Comparison of ENCODE assay signal across 13 cellular contexts in the genomic region with DNA sequence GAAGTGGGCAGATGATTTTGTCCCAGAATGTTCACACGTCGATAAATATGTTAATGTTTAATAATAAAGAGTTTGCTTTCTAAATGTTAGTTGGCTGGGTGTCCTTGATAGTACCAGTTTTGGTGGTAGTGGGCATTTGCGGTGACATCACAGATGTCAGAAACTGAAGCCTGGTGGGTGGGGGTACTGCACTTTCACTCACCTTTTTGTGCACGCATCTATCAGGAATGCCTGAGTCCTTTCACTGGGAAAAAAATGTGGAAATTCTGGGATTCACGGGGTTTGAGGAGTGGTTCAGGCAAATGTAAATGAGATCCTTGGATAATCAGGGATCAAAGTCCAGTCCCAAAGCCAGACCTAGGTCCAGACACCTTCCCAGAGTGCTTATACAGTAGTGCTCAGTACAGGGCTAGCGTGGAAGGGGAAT. TPM values are rescaled to one million over a fixed set of nuclear protein-coding genes. Genes with fewer than 3 reads are reported as not detected.
DNase-seq lines count a peak whose midpoint lies in the region; ATAC-seq, FAIRE-seq and TF ChIP-seq lines count a peak whose summit lies in the region.
"Had no signal": no experiment of that assay in that cellular context is flagged by ENCODE, and none has a peak within 500 bp of the region (broad histone marks: within the 10 kb centered on the region; RNA-seq: fewer than 3 reads in every experiment).

No MANE protein-coding gene starts in this region.

- TF ChIP-seq CTCF in heart left ventricle (IDR thresholded peaks at IDR 0.05) (peak in 2 of 12 donors; percentile 9 to 34), H1 (IDR thresholded peaks at IDR 0.05; ENCODE audit: control extremely low read depth in 1 of 3, insufficient read depth in 1 of 3, low read depth in 1 of 3, low read length in 3 of 3) (no peak), nephron progenitor cell (IDR thresholded peaks at IDR 0.05) (no peak), GM13977 (IDR thresholded peaks at IDR 0.05; ENCODE audit: extremely low read depth, insufficient read depth, missing control alignments) (no peak)

- H3K18ac ChIP-seq in H1 (ENCODE audit: extremely low read depth, low read length) = no peak overlapping the region

- no peak overlapping the region for H3K56ac ChIP-seq in H1 (replicated peaks; ENCODE audit: insufficient read length, low read depth, low read length)

- no peak overlapping the region for H2BK5ac ChIP-seq in H1 (ENCODE audit: low read depth, low read length)

- no peak overlapping the region for H2AK5ac ChIP-seq in H1 (ENCODE audit: low read depth, low read length)

- H3K23ac ChIP-seq in H1 (ENCODE audit: insufficient read length) = no peak overlapping the region

- in situ Hi-C loops in GM13977 (cut with MboI; ENCODE audit: low pct_unique_long_range_greater_than_20kb, low sequenced_read_pairs, unreplicated experiment) = no loop called here

- peaks cover 3% of the 10 kb centered on the region for H3K36me3 Mint-ChIP-seq in nephron progenitor cell (ENCODE audit: low read depth)
- H3K36me3 Mint-ChIP-seq: stimulated activated memory B cell treated with anti-CD40 and anti-IgM and Interleukin-4, amounts not matched to agents 10 μg/mL and 1 μg/mL and 100 μg/mL, for 72 hours had no signal

- H3K27me3 Mint-ChIP-seq in nephron progenitor cell (ENCODE audit: low read depth, poor library complexity) = peaks cover 99% of the 10 kb centered on the region

- TF ChIP-seq EP300 in H1 (IDR thresholded peaks at IDR 0.05; ENCODE audit: borderline replicate concordance in 1 of 2, low read depth in 2 of 2, low read length in 2 of 2) = no peak

- H3K23me2 ChIP-seq in H1 (ENCODE audit: low read depth, low read length) = peaks cover 28% of the 10 kb centered on the region

- H2BK15ac ChIP-seq in H1 (ENCODE audit: low read length) = no peak overlapping the region

- CTCF ChIA-PET in H1 (lab: Charles Lee; ENCODE audit: partially characterized antibody) = interaction anchor here (0.7 to 1.6 kb wide), 7 partner anchors 7 to 307 kb away, joined by 3 to 4 read pairs (median 3); no protein-coding TSS in a partner anchor

- TF ChIP-seq RAD21 in H1 (IDR thresholded peaks at IDR 0.05 in 1 of 2, conservative IDR thresholded peaks at IDR 0.05 in 1 of 2; ENCODE audit: low read depth in 2 of 2, low read length in 2 of 2) = no peak

- H3K27ac ChIP-seq in heart left ventricle (peak overlapping the region; percentile 92 to 100 (median 96)), H1 (ENCODE audit: low read depth, low read length) (no peak overlapping the region), urinary bladder (ENCODE audit: low read depth) (no peak overlapping the region)

- H3K79me1 ChIP-seq in H1 (ENCODE audit: low read depth, low read length) = no peaks in the 10 kb centered on the region

- peaks cover 5 to 12% of the 10 kb centered on the region in 2 experiments for H4K20me1 ChIP-seq in H1 (replicated peaks in 1 of 2; ENCODE audit: control insufficient read depth in 1 of 2, insufficient read depth in 2 of 2, low read length in 2 of 2)

- H3K9ac ChIP-seq in H1 (replicated peaks in 1 of 4; ENCODE audit: extremely low read depth in 1 of 4, low read depth in 3 of 4, low read length in 3 of 4) = no peak overlapping the region

- no peak overlapping the region for H2BK12ac ChIP-seq in H1 (ENCODE audit: low read depth, low read length)

- H3K4me3 ChIP-seq in heart left ventricle (peak overlapping the region; percentile 66 to 99 (median 92)), H1 (ENCODE audit: extremely low read depth in 1 of 4, insufficient read depth in 2 of 4, low read depth in 3 of 4, low read length in 4 of 4) (peak overlapping the region in 1 of 4 experiments; percentile 70; a peak in 1 of 8 replicates), urinary bladder (ENCODE audit: low read depth, low read length) (peak overlapping the region; percentile 73)

- H3K36me3 ChIP-seq in heart left ventricle = peaks cover 0 to 5% (median 0%) of the 10 kb centered on the region in 9 donors
- H3K36me3 ChIP-seq in H1 (ENCODE audit: control insufficient read depth in 2 of 4, insufficient read depth in 4 of 4, low read length in 3 of 4) = no peaks in the 10 kb centered on the region; a peak in 1 of 8 replicates
- no peaks in the 10 kb centered on the region for H3K36me3 ChIP-seq in urinary bladder (ENCODE audit: insufficient read depth)

- H3K9me3 Mint-ChIP-seq in nephron progenitor cell = peaks cover 10% of the 10 kb centered on the region
- H3K9me3 Mint-ChIP-seq: dendritic cell treated with granulocyte-macrophage colony-stimulating factor and Interleukin-4, amounts not matched to agents 40 ng/mL and 50 ng/mL, for 4 days had no signal

- ATAC-seq in heart left ventricle (no peak), Right ventricle myocardium inferior (no peak)
- ATAC-seq: stimulated activated memory B cell treated with anti-CD40 and anti-IgM and Interleukin-4, amounts not matched to agents 10 μg/mL and 1 μg/mL and 100 μg/mL, for 72 hours had no signal

- no peak overlapping the region for H4K5ac ChIP-seq in H1 (ENCODE audit: insufficient read length, low read depth, low read length)

- no peak overlapping the region for H4K91ac ChIP-seq in H1 (replicated peaks; ENCODE audit: insufficient read length, low read length)

- intact Hi-C loops in heart left ventricle (cut with DNase I) (loop anchor here in 7 of 10 donors (2.0 to 10.0 kb wide), 6 partner anchors 14 to 288 kb away; no protein-coding TSS in a partner anchor), Right ventricle myocardium inferior (cut with DNase I) (loop anchor here (2.0 to 5.0 kb wide), 2 partner anchors 52 to 283 kb away; no protein-coding TSS in a partner anchor), head of caudate nucleus (cut with DNase I) (no loop called here)

- H2BK20ac ChIP-seq in H1 (ENCODE audit: low read length) = no peak overlapping the region

- no peaks in the 10 kb centered on the region for H3K79me2 ChIP-seq in H1 (ENCODE audit: control insufficient read depth in 1 of 2, insufficient read depth in 2 of 2, low read length in 2 of 2)

- no peak for FAIRE-seq in H1 (lab: Jason Lieb, UNC)
- FAIRE-seq: islet of Langerhans had no signal

- 43 to 68% (median 54%) methylated on average over 6 of the region's 6 CpGs for WGBS in heart left ventricle, 4 donors
- 42% methylated on average over 6 of the region's 6 CpGs; no CpG with 5 or more reads in 1 of the 2 experiments for WGBS in H1 (ENCODE audit: extremely low coverage in 1 of 2, insufficient coverage in 1 of 2, insufficient read length in 1 of 2, insufficient replicate concordance in 2 of 2, low coverage in 1 of 2, low lambda C conversion rate in 2 of 2, missing lambda C conversion rate in 1 of 2), 2 experiments
- WGBS in urinary bladder = 89% methylated on average over 6 of the region's 6 CpGs

- H3K27ac Mint-ChIP-seq in nephron progenitor cell = no peak overlapping the region
- H3K27ac Mint-ChIP-seq: stimulated activated memory B cell treated with anti-CD40 and anti-IgM and Interleukin-4, amounts not matched to agents 10 μg/mL and 1 μg/mL and 100 μg/mL, for 72 hours had no signal

- no peak for DNase-seq in heart left ventricle
- no peak for DNase-seq in Right ventricle myocardium inferior (ENCODE audit: missing footprints)
- no peak for DNase-seq in H1 (ENCODE audit: low read depth in 1 of 2, low spot score in 2 of 2)
- DNase-seq in nephron progenitor cell = no peak
- no peak for DNase-seq in GM13977 (ENCODE audit: low spot score)
- no peak for DNase-seq in head of caudate nucleus
- no peak for DNase-seq in stimulated activated CD8-positive, alpha-beta memory T cell treated with anti-CD3 and anti-CD28 coated beads, Interleukin-4, amount 100 ng/mL, for 48 hours
- DNase-seq: GF-D8, NCI-H1417 treated with DMSO at 0.1 percent for 48 hours had no signal

- H3K4ac ChIP-seq in H1 (replicated peaks; ENCODE audit: insufficient read length, low read depth, low read length) = no peak overlapping the region

- no peak overlapping the region for H2AFZ ChIP-seq in H1 (ENCODE audit: low read length)

- POLR2A ChIA-PET in H1 (lab: Charles Lee; ENCODE audit: partially characterized antibody) = no interaction called here

- peaks cover 0 to 66% (median 49%) of the 10 kb centered on the region in 12 donors for H3K4me1 ChIP-seq in heart left ventricle
- peaks cover 10 to 24% (median 11%) of the 10 kb centered on the region in 4 experiments; a peak in 6 of 7 replicates for H3K4me1 ChIP-seq in H1 (replicated peaks in 1 of 4; ENCODE audit: control insufficient read depth in 3 of 4, insufficient read depth in 4 of 4, low read length in 3 of 4)
- H3K4me1 ChIP-seq in urinary bladder (ENCODE audit: insufficient read depth) = no peaks in the 10 kb centered on the region

- no peak for TF ChIP-seq POLR2A in heart left ventricle (IDR thresholded peaks at IDR 0.05)
- TF ChIP-seq POLR2A in H1 (IDR thresholded peaks at IDR 0.05; ENCODE audit: control extremely low read depth in 1 of 2, low read depth in 2 of 2, low read length in 2 of 2) = no peak

- no peak overlapping the region for H3K14ac ChIP-seq in H1 (ENCODE audit: insufficient read length)

- H4K8ac ChIP-seq in H1 (ENCODE audit: extremely low read depth, insufficient read depth, low read length) = no peak overlapping the region

- H3K4me3 Mint-ChIP-seq in nephron progenitor cell = peak overlapping the region; percentile 82
- H3K4me3 Mint-ChIP-seq: stimulated activated memory B cell treated with anti-CD40 and anti-IgM and Interleukin-4, amounts not matched to agents 10 μg/mL and 1 μg/mL and 100 μg/mL, for 72 hours had no signal

- H3K4me2 ChIP-seq in H1 (ENCODE audit: insufficient read depth in 1 of 2, low read depth in 2 of 2, low read length in 2 of 2) = peak overlapping the region; percentile 87 to 90; a peak in 2 of 4 replicates

- no peak overlapping the region for H2BK120ac ChIP-seq in H1 (replicated peaks; ENCODE audit: low read depth, low read length)

- H3K9me3 ChIP-seq in heart left ventricle (no peaks in the 10 kb centered on the region), H1 (ENCODE audit: insufficient read depth in 2 of 2, low read depth in 1 of 2, low read length in 1 of 2) (no peaks in the 10 kb centered on the region)

- peaks cover 35% of the 10 kb centered on the region for H3K4me1 Mint-ChIP-seq in nephron progenitor cell

- H3K27me3 ChIP-seq in heart left ventricle = peaks cover 0 to 13% (median 0%) of the 10 kb centered on the region in 9 donors
- peaks cover 39 to 59% (median 53%) of the 10 kb centered on the region in 4 experiments for H3K27me3 ChIP-seq in H1 (replicated peaks in 1 of 4; ENCODE audit: control insufficient read depth in 3 of 4, extremely low read depth in 1 of 4, insufficient read depth in 3 of 4, low read length in 3 of 4)

RNA-seq across cellular contexts. Expression of a gene that starts 3.2 kb away (rescaled TPM):
- total RNA-seq in heart left ventricle (100 to 1,000 TPM; 194 to 790 (median 216) TPM), Right ventricle myocardium inferior (205 TPM), urinary bladder (42.8 TPM)
- polyA plus RNA-seq in heart left ventricle (100 to 1,000 TPM in 1 of 2 donors, 10 to 100 TPM in 1; 93.6 to 153 TPM), H1 (2011; rRNA removed) (1.8 and 2.0 TPM in 2 replicates), urinary bladder (163 TPM)
- total RNA-seq in H1 (2021; fragmentation: NEBNext Ultra II Directional; extraction: Animal tissue kit (Norgen Biotek cat#: 25700)) = 3.7 and 4.9 TPM in 2 replicates
- 0.72 TPM for polyA plus RNA-seq in H1 (2011; cell fraction: cytosol; rRNA removed)
- polyA plus RNA-seq in H1 (2011; cell fraction: nucleus; rRNA removed) = 2.0 TPM
- polyA plus RNA-seq in H1 (2012, experiment 1 of 2) = 1.5 to 2.6 TPM (median 1.8 TPM) in 4 replicates
- polyA plus RNA-seq in H1 (2012, experiment 2 of 2) = 1.1 TPM
- 2.6 TPM for polyA plus RNA-seq in H1 (2013, experiment 1 of 2)
- polyA plus RNA-seq in H1 (2013, experiment 2 of 2) = 2.6 TPM
- polyA minus RNA-seq in H1 (2011; rRNA and poly(A)+ RNA removed) = 1.7 and 2.5 TPM in 2 replicates
- polyA minus RNA-seq in H1 (2011; cell fraction: cytosol; rRNA and poly(A)+ RNA removed) = 16.8 TPM
- polyA minus RNA-seq in H1 (2011; cell fraction: nucleus; rRNA and poly(A)+ RNA removed) = 3.8 TPM

Comparison
In these comparisons a context has a peak if more than half of its experiments do, and no peak if none do; other contexts are left out.
1. H3K27ac ChIP-seq: peak in heart left ventricle (12 of 12); none in H1 (single experiment) and urinary bladder (single experiment).